In genomic region chr15:38853608-38854007, GRCh38 we compare ENCODE assay signal across 8 cellular contexts.
DNase-seq lines count a peak whose midpoint lies in the region; ATAC-seq, FAIRE-seq and TF ChIP-seq lines count a peak whose summit lies in the region.

No MANE protein-coding gene starts in this region.

- no peak overlapping the region for H3K27ac ChIP-seq in Panc1 (ENCODE audit: low read length)

- H3K9me3 ChIP-seq in Panc1 (ENCODE audit: control insufficient read depth, insufficient read depth, low read depth, low read length): no peaks in the 10 kb centered on the region

- intact Hi-C loops in Panc1 (cut with micrococcal nuclease; ENCODE audit: unreplicated experiment) (no loop called here), left cardiac atrium (cut with DNase I) (no loop called here)

- POLR2A ChIA-PET in Panc1 (lab: Charles Lee): no interaction called here

- no peak for FAIRE-seq in GM12892 (lab: Jason Lieb, UNC)

- peak; percentile 28; the same call in 1 of the 2 replicates for TF ChIP-seq CTCF in Panc1 (IDR thresholded peaks at IDR 0.05)

- no TSS peak for BruUV-seq in Panc1 (replicated peaks; lab: Mats Ljungman, UMichigan)

- TF ChIP-seq POLR2A in GM12892 (IDR thresholded peaks at IDR 0.05; ENCODE audit: low read depth, low read length): no peak

- in situ Hi-C loops in Panc1 (cut with HindIII; ENCODE audit: low pct_unique_long_range_greater_than_20kb, low sequenced_read_pairs): no loop called here

- H3K36me3 ChIP-seq in Panc1 (ENCODE audit: control insufficient read depth, insufficient read depth, low read length): no peaks in the 10 kb centered on the region

- CTCF ChIA-PET in Panc1 (lab: Charles Lee): no interaction called here

- no peak overlapping the region for H3K4me3 ChIP-seq in Panc1 (ENCODE audit: low read depth in 2 of 2, low read length in 2 of 2)

- no peaks in the 10 kb centered on the region for H3K27me3 ChIP-seq in Panc1 (ENCODE audit: control insufficient read depth, insufficient read depth, low read length)

- peak; percentile 12 for DNase-seq in GM12892 (ENCODE audit: insufficient read length)
- no peak for DNase-seq in Panc1 (ENCODE audit: low read depth, low spot score)
- peak; percentile 62 for DNase-seq in ecto neural progenitor cell (ENCODE audit: low spot score)
- peak; percentile 10 to 18 for DNase-seq in stimulated activated CD4-positive, alpha-beta T cell treated with anti-CD3 and anti-CD28 coated beads, Interleukin-1b, Interleukin-23, amount 100 ng/mL, for 4 hours (ENCODE audit: low read depth in 2 of 2)
- DNase-seq in kidney glomerular epithelial cell (lab: John Stamatoyannopoulos, UW): no peak
- DNase-seq in left cardiac atrium: no peak
- no peak for DNase-seq in NCI-H1930 (lab: John Stamatoyannopoulos, UW)

- ATAC-seq in Panc1 (no peak), HG03139 (IDR thresholded peaks at IDR 0.05; ENCODE audit: unreplicated experiment) (no peak), left cardiac atrium (no peak)

- H3K4me1 ChIP-seq in Panc1 (ENCODE audit: control insufficient read depth, insufficient read depth, low read length): no peaks in the 10 kb centered on the region

Comparison
In these comparisons a context has a peak if more than half of its experiments do, and no peak if none do; other contexts are left out.
1. DNase-seq: peak in GM12892 (single experiment), ecto neural progenitor cell (single experiment) and stimulated activated CD4-positive, alpha-beta T cell treated with anti-CD3 and anti-CD28 coated beads, Interleukin-1b, Interleukin-23, amount 100 ng/mL, for 4 hours (2 of 2); none in Panc1 (single experiment), kidney glomerular epithelial cell (single experiment), left cardiac atrium (single experiment) and NCI-H1930 (0 of 2).